Comparison of ENCODE assay signal across 22 cellular contexts in the genomic region with DNA sequence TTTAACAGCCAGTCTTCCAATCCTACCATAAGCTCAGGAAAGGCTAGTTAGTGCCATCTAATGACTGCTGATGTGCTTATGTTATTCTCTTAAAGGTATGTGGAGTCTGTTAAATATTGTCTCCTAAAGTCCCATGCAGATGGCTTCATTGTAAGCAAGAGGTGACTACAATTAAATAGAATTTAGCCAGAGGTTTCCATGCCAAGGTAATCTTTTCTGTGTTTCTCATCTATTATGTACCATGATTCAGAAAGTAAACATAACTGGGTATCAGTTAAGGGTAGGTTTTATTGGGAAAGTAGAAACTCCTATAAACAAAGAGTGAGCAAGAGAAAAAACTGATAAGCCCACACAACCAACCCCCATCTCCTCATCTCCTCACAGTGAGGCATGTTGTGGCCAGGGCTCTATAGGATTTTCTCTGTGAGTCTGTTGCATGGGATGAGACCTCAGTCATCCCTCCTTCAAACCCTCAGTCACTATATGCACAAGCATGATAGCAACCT.
"Had no signal": no experiment of that assay in that cellular context is flagged by ENCODE, and none has a peak within 500 bp of the region (broad histone marks: within the 10 kb centered on the region; RNA-seq: fewer than 3 reads in every experiment).

No MANE protein-coding gene starts in this region.

- H3K36me3 ChIP-seq: brain microvascular endothelial cell had no signal

- DNase-seq: activated CD4-positive, alpha-beta memory T cell treated with anti-CD3 and anti-CD28 coated beads for 36 hours; activated CD4-positive, alpha-beta T cell treated with anti-CD3 and anti-CD28 coated beads, Interleukin-2, amount 10 ng/mL, durations not matched to agents 7 days and 5 days; activated CD4-positive, CD25-positive, alpha-beta regulatory T cell; activated CD8-positive, alpha-beta memory T cell treated with anti-CD3 and anti-CD28 coated beads for 24 hours; activated effector memory CD4-positive, alpha-beta T cell treated with anti-CD3 and anti-CD28 coated beads, Interleukin-2, amount 50 U/mL, for 16 hours; activated naive CD4-positive, alpha-beta T cell treated with Interleukin-2 at 50 U/mL for 16 hours; activated naive CD8-positive, alpha-beta T cell treated with anti-CD3 and anti-CD28 coated beads, Interleukin-2, amount 50 U/mL, for 24 hours; activated T-cell treated with anti-CD3 and anti-CD28 coated beads, Interleukin-2, amount 50 U/mL, for 4 hours; amygdala; brain microvascular endothelial cell; caudate nucleus; NCI-H1105 treated with DMSO at 0.1 percent for 48 hours; NCI-H1436 treated with DMSO at 0.1 percent for 48 hours; NCI-H187; NCI-H2081; NCI-H446; NCI-H524; SHP77 treated with DMSO at 0.1 percent for 48 hours; T-helper 17 cell had no signal

- ATAC-seq: activated naive CD4-positive, alpha-beta T cell treated with anti-CD3 and anti-CD28 coated beads, Interleukin-2, amount 50 U/mL, for 72 hours; activated naive CD8-positive, alpha-beta T cell treated with anti-CD3 and anti-CD28 coated beads, Interleukin-2, amount 50 U/mL, for 24 hours; activated T-cell treated with anti-CD3 and anti-CD28 coated beads, Interleukin-2, amount 50 U/mL, for 4 hours; T-helper 17 cell had no signal

- H3K27me3 ChIP-seq: brain microvascular endothelial cell had no signal

- H3K27ac ChIP-seq: brain microvascular endothelial cell, VCaP had no signal

- FAIRE-seq: RCC 7860 had no signal
